11 cellular contexts compared by ENCODE assay signal in genomic region chr11:94926271-94926625, GRCh38. TPM values are rescaled to one million over a fixed set of nuclear protein-coding genes. Genes with fewer than 3 reads are reported as not detected.
DNase-seq lines count a peak whose midpoint lies in the region; ATAC-seq, FAIRE-seq and TF ChIP-seq lines count a peak whose summit lies in the region.
"Had no signal": no experiment of that assay in that cellular context is flagged by ENCODE, and none has a peak within 500 bp of the region (broad histone marks: within the 10 kb centered on the region; RNA-seq: fewer than 3 reads in every experiment).

No MANE protein-coding gene starts in this region.

- H3K36me3 ChIP-seq in HepG2 (replicated peaks in 1 of 2; ENCODE audit: control insufficient read depth in 1 of 2, insufficient read depth in 2 of 2, low read length in 2 of 2) (no peaks in the 10 kb centered on the region), stomach (no peaks in the 10 kb centered on the region)

- FAIRE-seq in HepG2 (lab: Jason Lieb, UNC) = no peak
- no peak for FAIRE-seq in GM12891 (lab: Jason Lieb, UNC)

- TF ChIP-seq POLR2A in HepG2 (IDR thresholded peaks at IDR 0.05; ENCODE audit: insufficient read depth in 1 of 2, low read depth in 2 of 2, low read length in 2 of 2) = no peak
- no peak for TF ChIP-seq POLR2A in stomach (IDR thresholded peaks at IDR 0.05)
- TF ChIP-seq POLR2A in GM12891 (IDR thresholded peaks at IDR 0.05; ENCODE audit: low read depth, low read length) = no peak

- no peak for TF ChIP-seq CTCF in HepG2 (CRISPR knock-in tag; IDR thresholded peaks at IDR 0.05)
- TF ChIP-seq CTCF in stomach (IDR thresholded peaks at IDR 0.05) = no peak

- H3K4me1 ChIP-seq in HepG2 (ENCODE audit: insufficient read depth, low read length) (peaks cover 8% of the 10 kb centered on the region), stomach (peaks cover 19 to 43% (median 29%) of the 10 kb centered on the region in 4 donors)

- H3K4me3 Mint-ChIP-seq in T-helper 17 cell = no peak overlapping the region

- no peaks in the 10 kb centered on the region; a peak in 2 of 5 replicates for H3K27me3 ChIP-seq in HepG2 (ENCODE audit: control insufficient read depth in 1 of 2, insufficient read depth in 2 of 2, low read length in 2 of 2)
- no peaks in the 10 kb centered on the region for H3K27me3 ChIP-seq in stomach

- peaks cover 23% of the 10 kb centered on the region for H3K4me1 Mint-ChIP-seq in T-helper 17 cell

- H3K27ac ChIP-seq in HepG2 (ENCODE audit: extremely low read length, insufficient read depth, low read length) = no peak overlapping the region
- peak overlapping the region; percentile 11 to 83 (median 71) for H3K27ac ChIP-seq in stomach
- H3K27ac ChIP-seq: PC-9 had no signal

- BruUV-seq in HepG2 (replicated peaks; lab: Mats Ljungman, UMichigan) = no TSS peak

- peaks cover 7% of the 10 kb centered on the region for H3K36me3 Mint-ChIP-seq in T-helper 17 cell (ENCODE audit: low read depth)
- H3K36me3 Mint-ChIP-seq: naive B cell had no signal

- no peaks in the 10 kb centered on the region for H3K27me3 Mint-ChIP-seq in T-helper 17 cell

- H3K9me3 ChIP-seq in HepG2 (ENCODE audit: low read length) (no peaks in the 10 kb centered on the region), stomach (no peaks in the 10 kb centered on the region), T-helper 17 cell (ENCODE audit: control insufficient read depth, low read length, poor library complexity, severe bottlenecking) (no peaks in the 10 kb centered on the region)

- H3K79me2 ChIP-seq in HepG2 (ENCODE audit: insufficient read depth, low read length) = no peaks in the 10 kb centered on the region

- H2AFZ ChIP-seq in HepG2 (ENCODE audit: low read length) = no peak overlapping the region
- H2AFZ ChIP-seq: PC-9 had no signal

- in situ Hi-C loops in HepG2 (cut with HindIII; ENCODE audit: extremely low pct_ligation_motif_present, low pct_unique_long_range_greater_than_20kb) = no loop called here

- ATAC-seq in GM19372 (IDR thresholded peaks at IDR 0.05; ENCODE audit: low read depth, unreplicated experiment) = peak; percentile 18
- peak; percentile 15 for ATAC-seq in SK-N-SH treated with all-trans-retinoic acid at 6 μM for 48 hours
- ATAC-seq in HepG2 = peak; percentile 32; the same call in 2 of the 3 replicates
- no peak for ATAC-seq in T-helper 17 cell
- no peak for ATAC-seq in HG02588 (IDR thresholded peaks at IDR 0.05; ENCODE audit: unreplicated experiment)

- H3K9ac ChIP-seq in HepG2 (ENCODE audit: insufficient read depth, low read depth, low read length) = no peak overlapping the region

- H3K27ac Mint-ChIP-seq in T-helper 17 cell = no peak overlapping the region

- POLR2A ChIA-PET in HepG2 (lab: Yijun Ruan, JAX) = no interaction called here

- intact Hi-C loops in HepG2 (cut with micrococcal nuclease; ENCODE audit: unreplicated experiment) = no loop called here
- intact Hi-C loops in stomach (cut with DNase I; ENCODE audit: low total_unique reads) = no loop called here

- CTCF ChIA-PET in HepG2 (lab: Yijun Ruan, JAX; ENCODE audit: low intra/inter-chr PET ratio, low total read pairs) = no interaction called here

- no peak overlapping the region for H3K4me3 ChIP-seq in HepG2 (replicated peaks in 1 of 3; ENCODE audit: insufficient read depth in 1 of 3, low read depth in 2 of 3, low read length in 3 of 3)
- H3K4me3 ChIP-seq in stomach = no peak overlapping the region
- H3K4me3 ChIP-seq: PC-9 had no signal

- DNase-seq in HepG2 (ENCODE audit: low spot score) (no peak), stomach (no peak), GM12891 (ENCODE audit: insufficient read length, low spot score) (no peak), T-helper 17 cell (no peak)
- no peak for DNase-seq in stimulated activated CD4-positive, alpha-beta T cell treated with anti-CD3 and anti-CD28 coated beads, Interleukin-4, amount 100 ng/mL, for 1 hour
- DNase-seq: activated CD4-positive, alpha-beta T cell treated with anti-CD3 and anti-CD28 coated beads for 1 hour; naive B cell had no signal

- H4K20me1 ChIP-seq in HepG2 (ENCODE audit: insufficient read depth, low read length) = no peaks in the 10 kb centered on the region

- no peak for TF ChIP-seq EP300 in HepG2 (IDR thresholded peaks at IDR 0.05; ENCODE audit: low read depth in 2 of 2, low read length in 2 of 2)
- no peak for TF ChIP-seq EP300 in HepG2 (CRISPR knock-in tag; IDR thresholded peaks at IDR 0.05; ENCODE audit: borderline replicate concordance)
- no peak for TF ChIP-seq EP300 in stomach (IDR thresholded peaks at IDR 0.05)

- no peak overlapping the region for H3K4me2 ChIP-seq in HepG2 (ENCODE audit: low read depth, low read length)

- no peak for TF ChIP-seq RAD21 in HepG2 (CRISPR knock-in tag; IDR thresholded peaks at IDR 0.05)

TF ChIP-seq in HepG2, 621 proteins besides CTCF, POLR2A, EP300 and RAD21 (continues in another document):
- no peak for TF ChIP-seq JUNB (CRISPR knock-in tag; IDR thresholded peaks at IDR 0.05; ENCODE audit: borderline replicate concordance)
- TF ChIP-seq ZNF83 (CRISPR knock-in tag; IDR thresholded peaks at IDR 0.05; ENCODE audit: borderline replicate concordance) = no peak
- no peak for TF ChIP-seq ESRRA (CRISPR knock-in tag; IDR thresholded peaks at IDR 0.05; ENCODE audit: low read depth)
- no peak for TF ChIP-seq RXRA (CRISPR knock-in tag; IDR thresholded peaks at IDR 0.05)
- TF ChIP-seq CCDC6 (CRISPR knock-in tag; IDR thresholded peaks at IDR 0.05) = no peak
- TF ChIP-seq SRSF1 (optimal IDR thresholded peaks at IDR 0.05; ENCODE audit: low read depth, low read length) = no peak

TF ChIP-seq in GM12891, 5 proteins besides CTCF, POLR2A, EP300 and RAD21:
- TF ChIP-seq POU2F2 (IDR thresholded peaks at IDR 0.05; ENCODE audit: low read depth, low read length) = no peak
- no peak for TF ChIP-seq PAX5 (IDR thresholded peaks at IDR 0.05; ENCODE audit: insufficient read depth, low read length, severe bottlenecking)
- TF ChIP-seq POLR2AphosphoS5 (IDR thresholded peaks at IDR 0.05; ENCODE audit: low read depth, low read length) = no peak
- TF ChIP-seq SPI1 (IDR thresholded peaks at IDR 0.05; ENCODE audit: low read depth, low read length) = no peak
- TF ChIP-seq TAF1 (IDR thresholded peaks at IDR 0.05; ENCODE audit: low read depth, low read length) = no peak

RNA-seq across cellular contexts. Expression of gene CWC15, which starts 47.1 kb away (rescaled TPM):
- total RNA-seq in HepG2 (2016; rRNA removed; fragmentation: Illumina TruSeq; extraction: Trizol) = 61.2 and 73.7 TPM in 2 replicates
- 41.5 and 45.6 TPM in 2 replicates for total RNA-seq in HepG2 (2016; cell fraction: cytosol; rRNA removed; fragmentation: Illumina TruSeq; extraction: Trizol; ENCODE audit: low read depth)
- 63.8 and 74.1 TPM in 2 replicates for total RNA-seq in HepG2 (2016; cell fraction: insoluble cytoplasmic fraction; rRNA removed; fragmentation: Illumina TruSeq; extraction: Trizol)
- 40.8 and 43.7 TPM in 2 replicates for total RNA-seq in HepG2 (2016; cell fraction: membrane; rRNA removed; fragmentation: Illumina TruSeq; extraction: Trizol)
- total RNA-seq in HepG2 (2016; cell fraction: nucleus; rRNA removed; fragmentation: Illumina TruSeq; extraction: Trizol) = 42.3 and 46.0 TPM in 2 replicates
- 26.0 and 27.6 TPM in 2 replicates for polyA plus RNA-seq in HepG2 (2011; rRNA removed)
- polyA plus RNA-seq in HepG2 (2011; cell fraction: cytosol; rRNA removed) = 10.0 and 18.5 TPM in 2 replicates
- polyA plus RNA-seq in HepG2 (2011; cell fraction: nucleus; rRNA removed) = 18.8 and 23.9 TPM in 2 replicates
- polyA plus RNA-seq in HepG2 (2012) = 40.3 and 49.4 TPM in 2 replicates
- 39.3 and 49.7 TPM in 2 replicates for polyA plus RNA-seq in HepG2 (2016; cell fraction: cytosol; fragmentation: Illumina TruSeq; extraction: Trizol; ENCODE audit: low read depth)
- polyA plus RNA-seq in HepG2 (2016; cell fraction: insoluble cytoplasmic fraction; fragmentation: Illumina TruSeq; extraction: Trizol; ENCODE audit: low read depth) = 85.1 and 88.1 TPM in 2 replicates
- 42.4 and 46.8 TPM in 2 replicates for polyA plus RNA-seq in HepG2 (2016; cell fraction: membrane; fragmentation: Illumina TruSeq; extraction: Trizol; ENCODE audit: low read depth)
- 79.7 TPM in 2 replicates for polyA plus RNA-seq in HepG2 (2016; cell fraction: nucleus; fragmentation: Illumina TruSeq; extraction: Trizol; ENCODE audit: insufficient read depth, low read depth)
- polyA minus RNA-seq in HepG2 (2011; rRNA and poly(A)+ RNA removed; ENCODE audit: low replicate concordance) = 4.7 and 10.9 TPM in 2 replicates
- 10.6 and 13.9 TPM in 2 replicates for polyA minus RNA-seq in HepG2 (2011; cell fraction: cytosol; rRNA and poly(A)+ RNA removed)
- 60.4 and 61.5 TPM in 2 replicates for polyA minus RNA-seq in HepG2 (2011; cell fraction: nucleus; rRNA and poly(A)+ RNA removed)
- total RNA-seq in stomach = 10 to 100 TPM in 4 of 5 donors, 1 to 10 TPM in 1; 8.2 to 47.2 (median 37.5) TPM
- polyA plus RNA-seq in stomach = 10 to 100 TPM; 53.9 to 88.9 (median 56.7) TPM
- polyA plus RNA-seq in GM12891 (2012; ENCODE audit: low read depth, missing spikeins) = 74.7 TPM
- total RNA-seq in T-helper 17 cell = 10 to 100 TPM; 77.0 to 88.9 TPM

RNA-seq across cellular contexts. Expression of gene KDM4D, which starts 47.3 kb away (rescaled TPM):
- total RNA-seq in HepG2 (2016; rRNA removed; fragmentation: Illumina TruSeq; extraction: Trizol) (1.3 and 2.0 TPM in 2 replicates), stomach (under 1 TPM in 2 of 5 donors, not detected in 3; 0.58 to 0.73 TPM), T-helper 17 cell (under 1 TPM; 0.23 to 0.27 TPM)
- 0.44 and 0.61 TPM in 2 replicates for total RNA-seq in HepG2 (2016; cell fraction: cytosol; rRNA removed; fragmentation: Illumina TruSeq; extraction: Trizol; ENCODE audit: low read depth)
- 1.3 and 1.8 TPM in 2 replicates for total RNA-seq in HepG2 (2016; cell fraction: insoluble cytoplasmic fraction; rRNA removed; fragmentation: Illumina TruSeq; extraction: Trizol)
- total RNA-seq in HepG2 (2016; cell fraction: membrane; rRNA removed; fragmentation: Illumina TruSeq; extraction: Trizol) = 0.83 and 1.2 TPM in 2 replicates
- 1.3 TPM in 2 replicates for total RNA-seq in HepG2 (2016; cell fraction: nucleus; rRNA removed; fragmentation: Illumina TruSeq; extraction: Trizol)
- polyA plus RNA-seq in HepG2 (2011; rRNA removed) (0.96 and 1.4 TPM in 2 replicates), stomach (under 1 TPM; 0.12 to 0.31 (median 0.25) TPM)
- polyA plus RNA-seq in HepG2 (2011; cell fraction: cytosol; rRNA removed) = 1.3 and 1.5 TPM in 2 replicates
- polyA plus RNA-seq in HepG2 (2011; cell fraction: nucleus; rRNA removed) = 0.90 and 1.0 TPM in 2 replicates
- polyA plus RNA-seq in HepG2 (2012) = 1.0 and 1.3 TPM in 2 replicates
- polyA plus RNA-seq in HepG2 (2016; cell fraction: cytosol; fragmentation: Illumina TruSeq; extraction: Trizol; ENCODE audit: low read depth) = 0.07 and 0.12 TPM in 2 replicates
- polyA plus RNA-seq in HepG2 (2016; cell fraction: insoluble cytoplasmic fraction; fragmentation: Illumina TruSeq; extraction: Trizol; ENCODE audit: low read depth) = 1.7 and 2.0 TPM in 2 replicates
- 0.34 and 0.38 TPM in 2 replicates for polyA plus RNA-seq in HepG2 (2016; cell fraction: membrane; fragmentation: Illumina TruSeq; extraction: Trizol; ENCODE audit: low read depth)
- polyA plus RNA-seq in HepG2 (2016; cell fraction: nucleus; fragmentation: Illumina TruSeq; extraction: Trizol; ENCODE audit: insufficient read depth, low read depth) = 0.82 and 1.1 TPM in 2 replicates
- polyA minus RNA-seq in HepG2 (2011; rRNA and poly(A)+ RNA removed; ENCODE audit: low replicate concordance) = 1.8 and 3.3 TPM in 2 replicates
- 0.89 and 0.97 TPM in 2 replicates for polyA minus RNA-seq in HepG2 (2011; cell fraction: cytosol; rRNA and poly(A)+ RNA removed)
- 1.5 and 2.3 TPM in 2 replicates for polyA minus RNA-seq in HepG2 (2011; cell fraction: nucleus; rRNA and poly(A)+ RNA removed)
- 0.53 TPM for polyA plus RNA-seq in GM12891 (2012; ENCODE audit: low read depth, missing spikeins)

Comparison
In these comparisons a context has a peak if more than half of its experiments do, and no peak if none do; other contexts are left out.
1. ATAC-seq: peak in GM19372 (single experiment), SK-N-SH treated with all-trans-retinoic acid at 6 μM for 48 hours (single experiment) and HepG2 (single experiment); none in T-helper 17 cell (single experiment) and HG02588 (single experiment).